ENCODE assay signal across 21 cellular contexts in the genomic region with DNA sequence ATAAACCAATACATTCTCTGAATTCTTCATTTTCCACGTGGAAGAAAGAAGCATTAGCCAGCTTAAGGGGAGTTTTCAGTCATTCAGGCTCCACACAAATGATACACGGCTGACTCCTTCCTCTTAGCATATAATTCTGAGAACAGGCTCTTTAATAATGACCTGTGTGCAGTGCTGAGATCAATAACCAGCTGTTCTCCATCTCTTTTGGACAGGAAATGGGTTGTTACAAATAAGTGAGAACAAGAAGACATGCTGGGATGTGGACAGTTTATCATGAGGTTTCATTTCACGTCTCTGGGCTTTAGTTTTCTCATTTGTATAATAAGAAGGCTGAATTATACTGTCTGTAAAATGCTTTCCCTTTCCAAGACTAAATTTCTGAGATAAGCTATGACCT.
"Had no signal": no experiment of that assay in that cellular context is flagged by ENCODE, and none has a peak within 500 bp of the region (broad histone marks: within the 10 kb centered on the region; RNA-seq: fewer than 3 reads in every experiment).

No MANE protein-coding gene starts in this region.

- H3K4me1 ChIP-seq: esophagus muscularis mucosa, gastrocnemius medialis, pancreas, prostate gland, testis, transverse colon had no signal

- DNase-seq: activated B cell treated with CpG ODN at 0.5 μM for 24 hours; activated CD4-positive, alpha-beta T cell treated with anti-CD3 and anti-CD28 coated beads, Interleukin-2, amount 50 U/mL, for 1 hour; activated CD8-positive, alpha-beta T cell treated with anti-CD3 and anti-CD28 coated beads for 36 hours; activated naive CD8-positive, alpha-beta T cell treated with anti-CD3 and anti-CD28 coated beads, Interleukin-2, amount 50 U/mL, for 24 hours; activated T-cell treated with anti-CD3 and anti-CD28 coated beads, Interleukin-2, amount 50 U/mL, for 4 hours; amygdala; caudate nucleus; gastrocnemius medialis; glutamatergic neuron; left ventricle myocardium superior; naive thymus-derived CD4-positive, alpha-beta T cell; nucleus accumbens; pancreas; retina; stimulated activated CD4-positive, alpha-beta T cell treated with anti-CD3 and anti-CD28 coated beads, Interleukin-2, amount 100 ng/mL, for 48 hours; stimulated activated naive CD4-positive, alpha-beta T cell treated with Interleukin-2 at 50 U/mL for 16 hours; T-helper 2 cell; testis; transverse colon had no signal

- H3K27ac ChIP-seq: esophagus muscularis mucosa, gastrocnemius medialis, pancreas, prostate gland, testis, transverse colon had no signal

- H3K4me3 ChIP-seq: esophagus muscularis mucosa, gastrocnemius medialis, pancreas, prostate gland, testis, transverse colon had no signal

- H3K36me3 ChIP-seq: esophagus muscularis mucosa, gastrocnemius medialis, pancreas, prostate gland, transverse colon had no signal

- H3K27me3 ChIP-seq: esophagus muscularis mucosa, gastrocnemius medialis, pancreas, testis, transverse colon had no signal

- ATAC-seq: activated CD8-positive, alpha-beta T cell treated with anti-CD3 and anti-CD28 coated beads for 36 hours; activated naive CD8-positive, alpha-beta T cell treated with anti-CD3 and anti-CD28 coated beads, Interleukin-2, amount 50 U/mL, for 24 hours; activated T-cell treated with anti-CD3 and anti-CD28 coated beads, Interleukin-2, amount 50 U/mL, for 4 hours; gastrocnemius medialis; left ventricle myocardium superior; naive thymus-derived CD4-positive, alpha-beta T cell; pancreas had no signal

- H3K9me3 ChIP-seq: esophagus muscularis mucosa, gastrocnemius medialis, pancreas, prostate gland, testis, transverse colon had no signal
